In the genomic region with DNA sequence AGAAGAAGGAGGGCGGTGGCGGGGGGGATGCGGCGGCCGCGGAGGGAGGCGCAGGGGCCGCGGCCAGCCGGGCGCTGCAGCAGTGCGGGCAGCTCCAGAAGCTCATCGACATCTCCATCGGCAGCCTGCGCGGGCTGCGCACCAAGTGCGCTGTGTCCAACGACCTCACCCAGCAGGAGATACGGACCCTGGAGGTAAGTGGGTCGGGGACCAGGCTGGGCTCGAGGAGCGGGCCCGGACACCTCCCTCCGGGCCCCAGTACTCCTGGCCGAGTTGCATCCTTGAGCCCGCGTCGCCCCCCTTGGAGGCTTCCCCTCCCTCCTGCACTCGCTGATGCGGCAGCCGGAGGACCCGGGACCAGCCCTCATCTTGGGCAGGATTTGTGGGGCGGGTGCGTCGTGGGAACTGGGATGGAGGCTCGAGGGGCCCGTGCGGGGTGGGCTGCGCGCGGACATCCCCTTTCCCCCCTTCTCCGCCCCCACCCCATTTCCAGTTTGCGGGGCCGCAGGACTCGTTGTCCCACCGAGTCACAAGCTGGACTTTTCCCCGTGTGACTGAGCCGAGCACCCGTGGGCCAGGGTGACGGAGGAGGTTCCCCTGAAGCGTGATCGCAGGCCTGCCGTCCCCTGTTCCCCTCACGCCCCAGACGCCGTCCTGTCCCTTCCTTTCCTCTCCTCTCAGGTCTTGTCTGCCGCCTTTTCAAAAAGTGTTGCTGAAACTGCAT, we compare ENCODE assay signal across 8 cellular contexts. TPM values are rescaled to one million over a fixed set of nuclear protein-coding genes. Genes with fewer than 3 reads are reported as not detected.
DNase-seq lines count a peak whose midpoint lies in the region; ATAC-seq and TF ChIP-seq lines count a peak whose summit lies in the region.

No MANE protein-coding gene starts in this region.

- TF ChIP-seq CTCF in VCaP (conservative IDR thresholded peaks at IDR 0.05) (no peak), foreskin fibroblast (IDR thresholded peaks at IDR 0.05; ENCODE audit: low read depth, low read length) (no peak), progenitor cell of endocrine pancreas (IDR thresholded peaks at IDR 0.05; ENCODE audit: unreplicated experiment) (no peak)

- peak overlapping the region; percentile 45; the same call in 1 of the 2 replicates for H3K27ac ChIP-seq in VCaP

- DNase-seq in activated T-cell treated with anti-CD3 and anti-CD28 coated beads, Interleukin-2, amount 50 U/mL, for 24 hours = peak; percentile 49
- DNase-seq in activated T-cell treated with anti-CD3 and anti-CD28 coated beads, Interleukin-2, amount 50 U/mL, for 1 hour = no peak
- DNase-seq in foreskin fibroblast = no peak
- no peak for DNase-seq in progenitor cell of endocrine pancreas (ENCODE audit: low spot score, unreplicated experiment)
- no peak for DNase-seq in stimulated activated naive CD4-positive, alpha-beta T cell treated with Interleukin-2 at 50 U/mL for 16 hours (lab: John Stamatoyannopoulos, UW)
- no peak for DNase-seq in globus pallidus (ENCODE audit: low spot score)

- H3K27ac Mint-ChIP-seq in activated T-cell treated with anti-CD3 and anti-CD28 coated beads, Interleukin-2, amount 50 U/mL, for 24 hours = peak overlapping the region; percentile 91
- H3K27ac Mint-ChIP-seq in progenitor cell of endocrine pancreas = peak overlapping the region; percentile 73

- peaks cover 27% of the 10 kb centered on the region for H3K36me3 Mint-ChIP-seq in activated T-cell treated with anti-CD3 and anti-CD28 coated beads, Interleukin-2, amount 50 U/mL, for 24 hours (ENCODE audit: low read depth)
- no peaks in the 10 kb centered on the region for H3K36me3 Mint-ChIP-seq in progenitor cell of endocrine pancreas (ENCODE audit: insufficient read depth)

- peak overlapping the region; percentile 67 to 69 for H3K4me3 ChIP-seq in foreskin fibroblast (ENCODE audit: low read depth in 1 of 2, low read length in 2 of 2)

- no peaks in the 10 kb centered on the region for H3K9me3 Mint-ChIP-seq in activated T-cell treated with anti-CD3 and anti-CD28 coated beads, Interleukin-2, amount 50 U/mL, for 24 hours
- H3K9me3 Mint-ChIP-seq in progenitor cell of endocrine pancreas (ENCODE audit: low read depth) = no peaks in the 10 kb centered on the region

- ATAC-seq in HG03442 (IDR thresholded peaks at IDR 0.05; ENCODE audit: unreplicated experiment) = no peak

- H3K27me3 Mint-ChIP-seq in activated T-cell treated with anti-CD3 and anti-CD28 coated beads, Interleukin-2, amount 50 U/mL, for 24 hours = no peaks in the 10 kb centered on the region
- H3K27me3 Mint-ChIP-seq in progenitor cell of endocrine pancreas = peaks cover 3% of the 10 kb centered on the region

- peaks cover 60% of the 10 kb centered on the region for H3K4me1 Mint-ChIP-seq in activated T-cell treated with anti-CD3 and anti-CD28 coated beads, Interleukin-2, amount 50 U/mL, for 24 hours (ENCODE audit: low read depth)
- peaks cover 39% of the 10 kb centered on the region for H3K4me1 Mint-ChIP-seq in progenitor cell of endocrine pancreas (ENCODE audit: low read depth)

- H3K4me3 Mint-ChIP-seq in activated T-cell treated with anti-CD3 and anti-CD28 coated beads, Interleukin-2, amount 50 U/mL, for 24 hours = peak overlapping the region; percentile 95
- peak overlapping the region; percentile 91 for H3K4me3 Mint-ChIP-seq in progenitor cell of endocrine pancreas (ENCODE audit: low read depth)

RNA-seq across cellular contexts. Expression of a gene that starts 0.6 kb away (rescaled TPM):
- 66.2 and 70.1 TPM in 2 replicates for total RNA-seq in progenitor cell of endocrine pancreas
